In genomic region chr9:9112001-9112725, GRCh38 we compare ENCODE assay signal across 19 cellular contexts.
"Had no signal": no experiment of that assay in that cellular context is flagged by ENCODE, and none has a peak within 500 bp of the region (broad histone marks: within the 10 kb centered on the region; RNA-seq: fewer than 3 reads in every experiment).

No MANE protein-coding gene starts in this region.

- H3K27me3 Mint-ChIP-seq: activated T-helper 17 cell treated with anti-CD3 and anti-CD28 coated beads, Interleukin-2, amount 50 U/mL, for 72 hours; naive thymus-derived CD4-positive, alpha-beta T cell; stimulated activated naive B cell treated with anti-CD40 and anti-IgM and Interleukin-4, amounts not matched to agents 10 μg/mL and 1 μg/mL and 100 μg/mL, for 72 hours had no signal

- ATAC-seq: activated T-helper 17 cell treated with anti-CD3 and anti-CD28 coated beads, Interleukin-2, amount 50 U/mL, for 72 hours; gastrocnemius medialis; heart right ventricle; mucosa of descending colon; naive thymus-derived CD4-positive, alpha-beta T cell; stimulated activated naive B cell treated with anti-CD40 and anti-IgM and Interleukin-4, amounts not matched to agents 10 μg/mL and 1 μg/mL and 100 μg/mL, for 72 hours had no signal

- H3K36me3 Mint-ChIP-seq: naive thymus-derived CD4-positive, alpha-beta T cell; stimulated activated naive B cell treated with anti-CD40 and anti-IgM and Interleukin-4, amounts not matched to agents 10 μg/mL and 1 μg/mL and 100 μg/mL, for 72 hours had no signal

- H3K36me3 ChIP-seq: breast epithelium, gastrocnemius medialis, heart right ventricle, neutrophil, thyroid gland had no signal

- H3K9me3 Mint-ChIP-seq: endodermal cell had no signal

- H3K4me1 Mint-ChIP-seq: activated T-helper 17 cell treated with anti-CD3 and anti-CD28 coated beads, Interleukin-2, amount 50 U/mL, for 72 hours; naive thymus-derived CD4-positive, alpha-beta T cell; stimulated activated naive B cell treated with anti-CD40 and anti-IgM and Interleukin-4, amounts not matched to agents 10 μg/mL and 1 μg/mL and 100 μg/mL, for 72 hours had no signal

- H3K27ac Mint-ChIP-seq: activated T-helper 17 cell treated with anti-CD3 and anti-CD28 coated beads, Interleukin-2, amount 50 U/mL, for 72 hours; endodermal cell; naive thymus-derived CD4-positive, alpha-beta T cell; stimulated activated naive B cell treated with anti-CD40 and anti-IgM and Interleukin-4, amounts not matched to agents 10 μg/mL and 1 μg/mL and 100 μg/mL, for 72 hours had no signal

- H3K4me1 ChIP-seq: breast epithelium, gastrocnemius medialis, heart right ventricle, parathyroid adenoma, thyroid gland had no signal

- H3K27ac ChIP-seq: breast epithelium, dorsolateral prefrontal cortex, gastrocnemius medialis, heart right ventricle, neutrophil, parathyroid adenoma, thyroid gland had no signal

- H3K9me3 ChIP-seq: breast epithelium, gastrocnemius medialis, heart right ventricle, mucosa of descending colon, neutrophil, thyroid gland had no signal

- DNase-seq: activated CD4-positive, alpha-beta T cell treated with anti-CD3 and anti-CD28 coated beads, Interleukin-2, amount 50 U/mL, for 48 hours; activated CD4-positive, CD25-positive, alpha-beta regulatory T cell treated with anti-CD3 and anti-CD28 coated beads, Interleukin-2, amount 50 U/mL, for 72 hours; activated naive CD4-positive, alpha-beta T cell treated with Interleukin-2 at 50 U/mL for 16 hours; anterior cingulate cortex; endodermal cell; gastrocnemius medialis; heart right ventricle; mammary epithelial cell; mucosa of descending colon; naive thymus-derived CD4-positive, alpha-beta T cell; stimulated activated CD4-positive, alpha-beta T cell treated with anti-CD3 and anti-CD28 coated beads, Interleukin-2, amount 100 ng/mL, for 48 hours; stimulated activated naive B cell treated with anti-CD40 and anti-IgM and Interleukin-4, amounts not matched to agents 10 μg/mL and 1 μg/mL and 100 μg/mL, for 72 hours; T1000; thyroid gland had no signal

- H3K4me3 Mint-ChIP-seq: activated T-helper 17 cell treated with anti-CD3 and anti-CD28 coated beads, Interleukin-2, amount 50 U/mL, for 72 hours; endodermal cell; naive thymus-derived CD4-positive, alpha-beta T cell; stimulated activated naive B cell treated with anti-CD40 and anti-IgM and Interleukin-4, amounts not matched to agents 10 μg/mL and 1 μg/mL and 100 μg/mL, for 72 hours had no signal

- H3K4me3 ChIP-seq: breast epithelium, dorsolateral prefrontal cortex, gastrocnemius medialis, heart right ventricle, mucosa of descending colon, thyroid gland had no signal

- H3K27me3 ChIP-seq: breast epithelium, dorsolateral prefrontal cortex, gastrocnemius medialis, heart right ventricle, neutrophil, thyroid gland had no signal
